23 cellular contexts compared by ENCODE assay signal in genomic region chr2:493278-493677, GRCh38.
DNase-seq lines count a peak whose midpoint lies in the region; FAIRE-seq and TF ChIP-seq lines count a peak whose summit lies in the region.
"Had no signal": no experiment of that assay in that cellular context is flagged by ENCODE, and none has a peak within 500 bp of the region (broad histone marks: within the 10 kb centered on the region; RNA-seq: fewer than 3 reads in every experiment).

No MANE protein-coding gene starts in this region.

- CTCF ChIA-PET in HEK293 (lab: Yijun Ruan, JAX) (no interaction called here), H1 (lab: Charles Lee; ENCODE audit: partially characterized antibody) (interaction anchor here (0.6 kb wide), 1 partner anchor 921 kb away, joined by 4 read pairs; no protein-coding TSS in a partner anchor)

- TF ChIP-seq EP300 in H1 (IDR thresholded peaks at IDR 0.05; ENCODE audit: borderline replicate concordance in 1 of 2, low read depth in 2 of 2, low read length in 2 of 2) = no peak

- H3K27ac ChIP-seq in HEK293 (ENCODE audit: extremely low read depth, low read depth, low read length) = no peak overlapping the region
- no peak overlapping the region for H3K27ac ChIP-seq in H1 (ENCODE audit: low read depth, low read length)
- H3K27ac ChIP-seq: A549; BLaER1 treated with 17β-estradiol and CSF1 and Interleukin-3, amounts not matched to agents 10 nM and 100 nM; GM23248 had no signal

- POLR2A ChIA-PET in HEK293 (lab: Yijun Ruan, JAX) (no interaction called here), H1 (lab: Charles Lee; ENCODE audit: partially characterized antibody) (no interaction called here)

- H3K14ac ChIP-seq in H1 (ENCODE audit: insufficient read length) = no peak overlapping the region

- WGBS in H1 (ENCODE audit: extremely low coverage in 1 of 2, insufficient coverage in 1 of 2, insufficient read length in 1 of 2, insufficient replicate concordance in 2 of 2, low coverage in 1 of 2, low lambda C conversion rate in 2 of 2, missing lambda C conversion rate in 1 of 2), 2 experiments = 92% methylated on average over 4 of the region's 4 CpGs; no CpG with 5 or more reads in 1 of the 2 experiments

- TF ChIP-seq CTCF in HEK293 (tag by site-specific recombination; IDR thresholded peaks at IDR 0.05) (no peak), H1 (IDR thresholded peaks at IDR 0.05; ENCODE audit: control extremely low read depth in 1 of 3, insufficient read depth in 1 of 3, low read depth in 1 of 3, low read length in 3 of 3) (no peak)

- no peak for FAIRE-seq in H1 (lab: Jason Lieb, UNC)
- FAIRE-seq: A549, D721Med, GM12878, GM19239 had no signal

- H4K5ac ChIP-seq in H1 (ENCODE audit: insufficient read length, low read depth, low read length) = no peak overlapping the region

- no peak overlapping the region for H2BK20ac ChIP-seq in H1 (ENCODE audit: low read length)

- no peak overlapping the region for H3K9ac ChIP-seq in H1 (replicated peaks in 1 of 4; ENCODE audit: extremely low read depth in 1 of 4, low read depth in 3 of 4, low read length in 3 of 4)
- H3K9ac ChIP-seq: BLaER1 treated with 17β-estradiol and CSF1 and Interleukin-3, amounts not matched to agents 10 nM and 100 nM; GM23248 had no signal

- H3K79me1 ChIP-seq in H1 (ENCODE audit: low read depth, low read length) = no peaks in the 10 kb centered on the region

- H3K79me2 ChIP-seq in H1 (ENCODE audit: control insufficient read depth in 1 of 2, insufficient read depth in 2 of 2, low read length in 2 of 2) = no peaks in the 10 kb centered on the region

- H2BK120ac ChIP-seq in H1 (replicated peaks; ENCODE audit: low read depth, low read length) = no peak overlapping the region

- no peak overlapping the region for H2AFZ ChIP-seq in H1 (ENCODE audit: low read length)
- H2AFZ ChIP-seq: GM23248 had no signal

- H2AK5ac ChIP-seq in H1 (ENCODE audit: low read depth, low read length) = no peak overlapping the region

- H3K4me2 ChIP-seq in H1 (ENCODE audit: insufficient read depth in 1 of 2, low read depth in 2 of 2, low read length in 2 of 2) = no peak overlapping the region
- H3K4me2 ChIP-seq: A549; BLaER1 treated with 17β-estradiol and CSF1 and Interleukin-3, amounts not matched to agents 10 nM and 100 nM had no signal

- H3K4me1 ChIP-seq in HEK293 (ENCODE audit: control insufficient read depth, insufficient read depth, low read length) (no peaks in the 10 kb centered on the region), H1 (replicated peaks in 1 of 4; ENCODE audit: control insufficient read depth in 3 of 4, insufficient read depth in 4 of 4, low read length in 3 of 4) (no peaks in the 10 kb centered on the region)
- H3K4me1 ChIP-seq: A549, BE2C had no signal

- no peak overlapping the region for H4K8ac ChIP-seq in H1 (ENCODE audit: extremely low read depth, insufficient read depth, low read length)

- no peak overlapping the region for H3K23ac ChIP-seq in H1 (ENCODE audit: insufficient read length)

- H2BK5ac ChIP-seq in H1 (ENCODE audit: low read depth, low read length) = no peak overlapping the region

- no peak for TF ChIP-seq RAD21 in H1 (IDR thresholded peaks at IDR 0.05 in 1 of 2, conservative IDR thresholded peaks at IDR 0.05 in 1 of 2; ENCODE audit: low read depth in 2 of 2, low read length in 2 of 2)

- no peak overlapping the region for H3K18ac ChIP-seq in H1 (ENCODE audit: extremely low read depth, low read length)

- H3K56ac ChIP-seq in H1 (replicated peaks; ENCODE audit: insufficient read length, low read depth, low read length) = no peak overlapping the region

- no peaks in the 10 kb centered on the region for H3K23me2 ChIP-seq in H1 (ENCODE audit: low read depth, low read length)

- H3K9me3 ChIP-seq in HEK293 (ENCODE audit: control insufficient read depth, insufficient read depth, low read depth, low read length) = no peaks in the 10 kb centered on the region
- no peaks in the 10 kb centered on the region for H3K9me3 ChIP-seq in H1 (ENCODE audit: insufficient read depth in 2 of 2, low read depth in 1 of 2, low read length in 1 of 2)
- H3K9me3 ChIP-seq: A549, BE2C had no signal

- no peaks in the 10 kb centered on the region for H4K20me1 ChIP-seq in H1 (replicated peaks in 1 of 2; ENCODE audit: control insufficient read depth in 1 of 2, insufficient read depth in 2 of 2, low read length in 2 of 2)
- H4K20me1 ChIP-seq: BLaER1 treated with 17β-estradiol and CSF1 and Interleukin-3, amounts not matched to agents 10 nM and 100 nM had no signal

- no peak overlapping the region for H2BK15ac ChIP-seq in H1 (ENCODE audit: low read length)

- DNase-seq in OCI-M1 (lab: John Stamatoyannopoulos, UW) (peak; percentile 1), H1 (ENCODE audit: low read depth in 1 of 2, low spot score in 2 of 2) (no peak), NCI-H526 treated with DMSO at 0.1 percent for 48 hours (lab: John Stamatoyannopoulos, UW) (no peak), SK-N-DZ (ENCODE audit: low spot score) (no peak), HCEC 1CT (no peak)
- DNase-seq: 8988T; ACHN; AML-193; BE2C; CD4-positive, alpha-beta T cell; CD8-positive, alpha-beta memory T cell; DMS 273 treated with DMSO at 0.1 percent for 48 hours; DMS79; EL; GDM1; GM23248; H9 had no signal

- H4K91ac ChIP-seq in H1 (replicated peaks; ENCODE audit: insufficient read length, low read length) = no peak overlapping the region

- H3K4ac ChIP-seq in H1 (replicated peaks; ENCODE audit: insufficient read length, low read depth, low read length) = no peak overlapping the region

- H3K27me3 ChIP-seq in H1 (replicated peaks in 1 of 4; ENCODE audit: control insufficient read depth in 3 of 4, extremely low read depth in 1 of 4, insufficient read depth in 3 of 4, low read length in 3 of 4) = no peaks in the 10 kb centered on the region
- H3K27me3 ChIP-seq: BE2C; BLaER1 treated with 17β-estradiol and CSF1 and Interleukin-3, amounts not matched to agents 10 nM and 100 nM had no signal

- TF ChIP-seq POLR2A in H1 (IDR thresholded peaks at IDR 0.05; ENCODE audit: control extremely low read depth in 1 of 2, low read depth in 2 of 2, low read length in 2 of 2) = no peak

- no peak overlapping the region for H2BK12ac ChIP-seq in H1 (ENCODE audit: low read depth, low read length)

- no peak overlapping the region for H3K4me3 ChIP-seq in HEK293 (ENCODE audit: low read depth, low read length)
- no peak overlapping the region for H3K4me3 ChIP-seq in H1 (ENCODE audit: extremely low read depth in 1 of 4, insufficient read depth in 2 of 4, low read depth in 3 of 4, low read length in 4 of 4)
- H3K4me3 ChIP-seq: A549; BLaER1 treated with 17β-estradiol and CSF1 and Interleukin-3, amounts not matched to agents 10 nM and 100 nM; GM12878; GM23248 had no signal

- H3K36me3 ChIP-seq in HEK293 (ENCODE audit: control insufficient read depth in 2 of 2, insufficient read depth in 1 of 2, low read length in 2 of 2) (no peaks in the 10 kb centered on the region), H1 (ENCODE audit: control insufficient read depth in 2 of 4, insufficient read depth in 4 of 4, low read length in 3 of 4) (no peaks in the 10 kb centered on the region)
- H3K36me3 ChIP-seq: BE2C; BLaER1 treated with 17β-estradiol and CSF1 and Interleukin-3, amounts not matched to agents 10 nM and 100 nM had no signal

TF ChIP-seq in HEK293, 187 proteins besides CTCF, POLR2A, EP300 and RAD21 (continues in another document):
- TF ChIP-seq ZNF174 (tag by site-specific recombination; IDR thresholded peaks at IDR 0.05) (no peak), KLF17 (tag by site-specific recombination; IDR thresholded peaks at IDR 0.05) (no peak), ZNF416 (tag by site-specific recombination; IDR thresholded peaks at IDR 0.05) (no peak), ZBTB21 (tag by site-specific recombination; IDR thresholded peaks at IDR 0.05) (peak; percentile 90), GLIS1 (tag by site-specific recombination; IDR thresholded peaks at IDR 0.05) (no peak), MZF1 (tag by site-specific recombination; IDR thresholded peaks at IDR 0.05; ENCODE audit: borderline replicate concordance) (no peak), ZNF791 (tag by site-specific recombination; IDR thresholded peaks at IDR 0.05) (no peak)

TF ChIP-seq in H1, 55 proteins besides CTCF, POLR2A, EP300 and RAD21:
- TF ChIP-seq POU5F1 (IDR thresholded peaks at IDR 0.05; ENCODE audit: low read depth, low read length) = no peak
- TF ChIP-seq CREB1 (IDR thresholded peaks at IDR 0.05) = peak; percentile 46; the same call in 1 of the 2 replicates

Comparison
In these comparisons a context has a peak if more than half of its experiments do, and no peak if none do; other contexts are left out.
1. Of the 6 proteins assayed by ChIP-seq in both HEK293 and H1: peak only in HEK293: ATF2; only in H1: none; in both: none; in neither: 5.